In the genomic region with DNA sequence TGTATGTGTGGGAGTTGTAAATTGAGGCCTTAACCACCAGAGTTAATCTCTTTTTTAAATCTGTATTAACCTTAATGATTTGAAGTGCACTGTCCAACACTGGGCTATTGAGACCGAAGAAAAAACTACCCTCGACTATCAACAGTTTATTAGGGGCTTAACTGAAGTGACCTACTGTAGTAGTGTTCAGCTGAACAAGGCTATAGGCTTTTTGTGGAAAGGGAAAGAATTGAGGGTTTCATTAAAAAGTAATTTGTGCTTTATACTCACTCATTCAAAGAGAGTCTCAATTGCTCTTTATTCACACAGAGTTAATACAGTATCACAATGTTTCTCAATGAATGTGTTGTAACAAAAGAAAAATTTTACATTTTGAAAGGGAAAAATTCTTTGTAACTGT, we compare ENCODE assay signal across 21 cellular contexts.
DNase-seq lines count a peak whose midpoint lies in the region; ATAC-seq, FAIRE-seq and TF ChIP-seq lines count a peak whose summit lies in the region.
"Had no signal": no experiment of that assay in that cellular context is flagged by ENCODE, and none has a peak within 500 bp of the region (broad histone marks: within the 10 kb centered on the region; RNA-seq: fewer than 3 reads in every experiment).

No MANE protein-coding gene starts in this region.

- TF ChIP-seq POLR2A in GM12878 (IDR thresholded peaks at IDR 0.05; ENCODE audit: low read depth, low read length), result no peak

- TF ChIP-seq EP300 in GM12878 (IDR thresholded peaks at IDR 0.05; ENCODE audit: borderline replicate concordance in 1 of 2, control insufficient read depth in 1 of 2, low read depth in 2 of 2, low read length in 2 of 2), result no peak

- H3K27ac ChIP-seq in GM12878 (ENCODE audit: control insufficient read depth, insufficient read depth), result no peak overlapping the region
- H3K27ac ChIP-seq: 22Rv1, BLaER1, C4-2B, GM23248 had no signal

- H3K27ac Mint-ChIP-seq in activated naive CD8-positive, alpha-beta T cell treated with anti-CD3 and anti-CD28 coated beads for 36 hours, result no peak overlapping the region
- H3K27ac Mint-ChIP-seq: B cell; CD4-positive, CD25-positive, alpha-beta regulatory T cell; CD8-positive, alpha-beta T cell; HFFc6 had no signal

- no peaks in the 10 kb centered on the region for H4K20me1 ChIP-seq in GM12878 (ENCODE audit: control insufficient read depth, insufficient read depth)
- H4K20me1 ChIP-seq: BLaER1 had no signal

- ATAC-seq in GM12878, result no peak
- ATAC-seq in HG02571 (IDR thresholded peaks at IDR 0.05; ENCODE audit: unreplicated experiment), result no peak
- no peak for ATAC-seq in HG03025 (IDR thresholded peaks at IDR 0.05; ENCODE audit: low FRiP score, unreplicated experiment)
- ATAC-seq: CD8-positive, alpha-beta T cell had no signal

- H3K27me3 Mint-ChIP-seq in activated naive CD8-positive, alpha-beta T cell treated with anti-CD3 and anti-CD28 coated beads for 36 hours, result peaks cover 2% of the 10 kb centered on the region

- CTCF ChIA-PET in GM12878 (lab: Yijun Ruan, JAX), result no interaction called here

- H3K4me1 ChIP-seq in HAP-1 (peaks cover 4% of the 10 kb centered on the region; the same call in 1 of the 2 replicates), GM12878 (ENCODE audit: control insufficient read depth, insufficient read depth, low read length) (no peaks in the 10 kb centered on the region)

- WGBS in GM12878 (ENCODE audit: insufficient coverage, insufficient replicate concordance, low lambda C conversion rate, missing lambda C conversion rate), result 45% methylated on average over 2 of the region's 2 CpGs

- no peaks in the 10 kb centered on the region for H3K79me2 ChIP-seq in GM12878 (ENCODE audit: control insufficient read depth, insufficient read depth, low read length)

- H3K9ac ChIP-seq in GM12878 (ENCODE audit: control insufficient read depth, insufficient read depth, low read length), result no peak overlapping the region
- H3K9ac ChIP-seq: BLaER1, GM23248 had no signal

- H3K36me3 ChIP-seq in HAP-1 (replicated peaks), result no peaks in the 10 kb centered on the region
- H3K36me3 ChIP-seq in GM12878 (ENCODE audit: control insufficient read depth in 2 of 2, insufficient read depth in 2 of 2, low read length in 1 of 2), result no peaks in the 10 kb centered on the region
- H3K36me3 ChIP-seq: BLaER1 had no signal

- no peak overlapping the region for H3K4me2 ChIP-seq in GM12878 (ENCODE audit: control insufficient read depth, insufficient read depth)

- SMC1A ChIA-PET in GM12878 (lab: Charles Lee; ENCODE audit: uncharacterized antibody, unreplicated experiment), result no interaction called here

- H3K4me3 ChIP-seq in HAP-1 (no peak overlapping the region), GM12878 (no peak overlapping the region)
- H3K4me3 ChIP-seq: BLaER1, GM23248 had no signal

- BruUV-seq in GM12878 (replicated peaks; lab: Mats Ljungman, UMichigan), result TSS peak; percentile 21

- in situ Hi-C loops in HAP-1 (cut with MboI; ENCODE audit: low sequenced_read_pairs), result no loop called here
- in situ Hi-C loops in GM12878 (cut with MboI), result no loop called here

- H3K4me1 Mint-ChIP-seq in activated naive CD8-positive, alpha-beta T cell treated with anti-CD3 and anti-CD28 coated beads for 36 hours, result no peaks in the 10 kb centered on the region
- H3K4me1 Mint-ChIP-seq: B cell; CD4-positive, CD25-positive, alpha-beta regulatory T cell had no signal

- H3K4me3 Mint-ChIP-seq in activated naive CD8-positive, alpha-beta T cell treated with anti-CD3 and anti-CD28 coated beads for 36 hours, result no peak overlapping the region
- H3K4me3 Mint-ChIP-seq: B cell; CD4-positive, CD25-positive, alpha-beta regulatory T cell; CD8-positive, alpha-beta T cell; H9; HFFc6 had no signal

- no peak for TF ChIP-seq RAD21 in GM12878 (IDR thresholded peaks at IDR 0.05; ENCODE audit: insufficient read depth, low read depth, low read length)

- peaks cover 76% of the 10 kb centered on the region for H3K27me3 ChIP-seq in HAP-1 (ENCODE audit: low read depth)
- no peaks in the 10 kb centered on the region for H3K27me3 ChIP-seq in GM12878 (replicated peaks in 1 of 2; ENCODE audit: control insufficient read depth in 2 of 2, insufficient read depth in 2 of 2, low read length in 1 of 2)
- H3K27me3 ChIP-seq: BLaER1 had no signal

- no peaks in the 10 kb centered on the region for H3K9me3 Mint-ChIP-seq in activated naive CD8-positive, alpha-beta T cell treated with anti-CD3 and anti-CD28 coated beads for 36 hours
- H3K9me3 Mint-ChIP-seq: CD4-positive, CD25-positive, alpha-beta regulatory T cell; CD8-positive, alpha-beta T cell; H9; HFFc6 had no signal

- intact Hi-C loops in GM12878 (cut with micrococcal nuclease; ENCODE audit: unreplicated experiment), result no loop called here

- H2AFZ ChIP-seq in GM12878 (ENCODE audit: control insufficient read depth, low read depth, low read length), result no peak overlapping the region
- H2AFZ ChIP-seq: GM23248 had no signal

- no peaks in the 10 kb centered on the region for H3K36me3 Mint-ChIP-seq in activated naive CD8-positive, alpha-beta T cell treated with anti-CD3 and anti-CD28 coated beads for 36 hours
- H3K36me3 Mint-ChIP-seq: CD4-positive, CD25-positive, alpha-beta regulatory T cell; CD8-positive, alpha-beta T cell had no signal

- H3K9me3 ChIP-seq in HAP-1 (no peaks in the 10 kb centered on the region), GM12878 (replicated peaks; ENCODE audit: control insufficient read depth, insufficient read depth, low read length) (no peaks in the 10 kb centered on the region)
- H3K9me3 ChIP-seq: BLaER1 had no signal

- peak; percentile 94 for FAIRE-seq in TTC549 (lab: Jason Lieb, UNC)
- no peak for FAIRE-seq in GM12878 (lab: Jason Lieb, UNC)
- FAIRE-seq: GM12892 had no signal

- DNase-seq in COLO829 (ENCODE audit: low spot score) (peak; percentile 42), HAP-1 (ENCODE audit: low spot score in 2 of 2) (peak; percentile 21 to 92), GM12878 (ENCODE audit: low read depth, low spot score) (no peak), ureter (ENCODE audit: low spot score) (no peak)
- DNase-seq in activated naive CD8-positive, alpha-beta T cell treated with anti-CD3 and anti-CD28 coated beads for 36 hours, result no peak
- DNase-seq: CD4-positive, CD25-positive, alpha-beta regulatory T cell; CD8-positive, alpha-beta T cell; DMS53; DMS79 treated with DMSO at 0.1 percent for 48 hours; GF-D8; GM23248; H9; HFFc6 had no signal

- RAD21 ChIA-PET in GM12878 (lab: Charles Lee; ENCODE audit: unreplicated experiment), result no interaction called here

- POLR2A ChIA-PET in GM12878 (lab: Charles Lee), result no interaction called here

- no peak for TF ChIP-seq CTCF in GM12878 (IDR thresholded peaks at IDR 0.05 in 2 of 3, conservative IDR thresholded peaks at IDR 0.05 in 1 of 3; ENCODE audit: control insufficient read depth in 2 of 3, extremely low read depth in 1 of 3, insufficient read depth in 1 of 3, low read depth in 3 of 3, low read length in 3 of 3)

TF ChIP-seq in GM12878, 131 proteins besides CTCF, POLR2A, EP300 and RAD21 (continues in another document):
- TF ChIP-seq SMAD1 (IDR thresholded peaks at IDR 0.05; ENCODE audit: low read depth, partially characterized antibody), result no peak
- TF ChIP-seq ZZZ3 (IDR thresholded peaks at IDR 0.05; ENCODE audit: control insufficient read depth, insufficient read length, low read depth), result no peak
- TF ChIP-seq KLF5 (IDR thresholded peaks at IDR 0.05; ENCODE audit: partially characterized antibody), result no peak
- TF ChIP-seq, protein P1, sequence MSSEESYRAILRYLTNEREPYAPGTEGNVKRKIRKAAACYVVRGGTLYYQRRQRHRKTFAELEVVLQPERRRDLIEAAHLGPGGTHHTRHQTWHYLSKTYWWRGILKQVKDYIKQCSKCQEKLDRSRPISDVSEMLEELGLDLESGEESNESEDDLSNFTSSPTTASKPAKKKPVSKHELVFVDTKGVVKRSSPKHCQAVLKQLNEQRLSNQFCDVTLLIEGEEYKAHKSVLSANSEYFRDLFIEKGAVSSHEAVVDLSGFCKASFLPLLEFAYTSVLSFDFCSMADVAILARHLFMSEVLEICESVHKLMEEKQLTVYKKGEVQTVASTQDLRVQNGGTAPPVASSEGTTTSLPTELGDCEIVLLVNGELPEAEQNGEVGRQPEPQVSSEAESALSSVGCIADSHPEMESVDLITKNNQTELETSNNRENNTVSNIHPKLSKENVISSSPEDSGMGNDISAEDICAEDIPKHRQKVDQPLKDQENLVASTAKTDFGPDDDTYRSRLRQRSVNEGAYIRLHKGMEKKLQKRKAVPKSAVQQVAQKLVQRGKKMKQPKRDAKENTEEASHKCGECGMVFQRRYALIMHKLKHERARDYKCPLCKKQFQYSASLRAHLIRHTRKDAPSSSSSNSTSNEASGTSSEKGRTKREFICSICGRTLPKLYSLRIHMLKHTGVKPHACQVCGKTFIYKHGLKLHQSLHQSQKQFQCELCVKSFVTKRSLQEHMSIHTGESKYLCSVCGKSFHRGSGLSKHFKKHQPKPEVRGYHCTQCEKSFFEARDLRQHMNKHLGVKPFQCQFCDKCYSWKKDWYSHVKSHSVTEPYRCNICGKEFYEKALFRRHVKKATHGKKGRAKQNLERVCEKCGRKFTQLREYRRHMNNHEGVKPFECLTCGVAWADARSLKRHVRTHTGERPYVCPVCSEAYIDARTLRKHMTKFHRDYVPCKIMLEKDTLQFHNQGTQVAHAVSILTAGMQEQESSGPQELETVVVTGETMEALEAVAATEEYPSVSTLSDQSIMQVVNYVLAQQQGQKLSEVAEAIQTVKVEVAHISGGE (CRISPR knock-in tag; IDR thresholded peaks at IDR 0.05), result no peak
- no peak for TF ChIP-seq GABPA (IDR thresholded peaks at IDR 0.05; ENCODE audit: low read depth)
- no peak for TF ChIP-seq GATAD2B (conservative IDR thresholded peaks at IDR 0.05; ENCODE audit: low read depth)
- TF ChIP-seq ZNF24 (IDR thresholded peaks at IDR 0.05), result no peak
- TF ChIP-seq, protein P2, sequence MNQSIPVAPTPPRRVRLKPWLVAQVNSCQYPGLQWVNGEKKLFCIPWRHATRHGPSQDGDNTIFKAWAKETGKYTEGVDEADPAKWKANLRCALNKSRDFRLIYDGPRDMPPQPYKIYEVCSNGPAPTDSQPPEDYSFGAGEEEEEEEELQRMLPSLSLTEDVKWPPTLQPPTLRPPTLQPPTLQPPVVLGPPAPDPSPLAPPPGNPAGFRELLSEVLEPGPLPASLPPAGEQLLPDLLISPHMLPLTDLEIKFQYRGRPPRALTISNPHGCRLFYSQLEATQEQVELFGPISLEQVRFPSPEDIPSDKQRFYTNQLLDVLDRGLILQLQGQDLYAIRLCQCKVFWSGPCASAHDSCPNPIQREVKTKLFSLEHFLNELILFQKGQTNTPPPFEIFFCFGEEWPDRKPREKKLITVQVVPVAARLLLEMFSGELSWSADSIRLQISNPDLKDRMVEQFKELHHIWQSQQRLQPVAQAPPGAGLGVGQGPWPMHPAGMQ (IDR thresholded peaks at IDR 0.05; ENCODE audit: borderline replicate concordance), result no peak
- TF ChIP-seq SPI1 (IDR thresholded peaks at IDR 0.05; ENCODE audit: borderline replicate concordance, insufficient read depth, low read depth, low read length), result no peak
- no peak for TF ChIP-seq MXI1 (IDR thresholded peaks at IDR 0.05; ENCODE audit: low read depth, low read length)
- no peak for TF ChIP-seq LARP7 (IDR thresholded peaks at IDR 0.05)

Comparison
In these comparisons a context has a peak if more than half of its experiments do, and no peak if none do; other contexts are left out.
1. DNase-seq: peak in COLO829 (single experiment) and HAP-1 (2 of 2); none in GM12878 (single experiment), ureter (single experiment) and activated naive CD8-positive, alpha-beta T cell treated with anti-CD3 and anti-CD28 coated beads for 36 hours (single experiment).